Comparison of ENCODE assay signal across 1 cellular context in genomic region chr12:110737532-110737931, GRCh38.
TF ChIP-seq lines count a peak whose summit lies in the region.

No MANE protein-coding gene starts in this region.

TF ChIP-seq in K562, 482 proteins besides CTCF, POLR2A, EP300 and RAD21:
- no peak for TF ChIP-seq CBX3 (IDR thresholded peaks at IDR 0.05; ENCODE audit: borderline replicate concordance in 1 of 2, low read length in 2 of 2)
- no peak for TF ChIP-seq ZNF354B (CRISPR knock-in tag; IDR thresholded peaks at IDR 0.05)
- TF ChIP-seq ZNF263 (CRISPR knock-in tag; IDR thresholded peaks at IDR 0.05; ENCODE audit: borderline replicate concordance): peak; percentile 87
- no peak for TF ChIP-seq ZBED1 (IDR thresholded peaks at IDR 0.05)
- TF ChIP-seq ZNF395 (CRISPR knock-in tag; IDR thresholded peaks at IDR 0.05): 0 out of 2 replicates have a peak, but pooled peaks have one; percentile 5
- peak; percentile 62 for TF ChIP-seq ZNF384 (IDR thresholded peaks at IDR 0.05; ENCODE audit: low read depth, low read length)
- no peak for TF ChIP-seq ZNF695 (CRISPR knock-in tag; IDR thresholded peaks at IDR 0.05)
- TF ChIP-seq FOXJ2 (tag; IDR thresholded peaks at IDR 0.05): no peak
